ENCODE assay signal across 32 cellular contexts in the genomic region with DNA sequence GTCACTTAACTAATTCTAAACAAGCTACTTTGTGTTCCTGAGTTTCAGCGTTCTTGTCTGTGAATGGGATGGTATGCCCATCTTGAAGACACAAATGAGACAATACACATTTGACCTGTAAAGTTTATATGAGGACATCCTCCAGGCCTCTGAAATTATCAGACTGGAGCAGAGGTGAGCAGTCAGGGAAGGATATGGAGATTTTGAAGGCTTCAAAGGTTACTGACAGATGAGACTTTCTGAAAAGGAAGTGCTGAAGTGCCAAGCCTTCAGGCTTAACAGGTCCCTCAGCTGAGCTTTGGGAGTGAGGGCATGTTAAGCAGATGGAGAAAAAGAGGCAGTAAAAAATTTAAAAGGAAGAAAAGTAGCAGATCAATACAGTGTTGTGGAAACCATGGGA.
"Had no signal": no experiment of that assay in that cellular context is flagged by ENCODE, and none has a peak within 500 bp of the region (broad histone marks: within the 10 kb centered on the region; RNA-seq: fewer than 3 reads in every experiment).

No MANE protein-coding gene starts in this region.

- H3K27ac ChIP-seq: adrenal gland, cardiac muscle cell, coronary artery, dorsolateral prefrontal cortex, foreskin keratinocyte, heart right ventricle, left lung, pancreas, psoas muscle, sigmoid colon, tibial nerve, vagina had no signal

- H3K36me3 ChIP-seq: adrenal gland, cardiac muscle cell, heart right ventricle, pancreas, sigmoid colon, tibial nerve, vagina had no signal

- H3K4me2 ChIP-seq: smooth muscle cell had no signal

- H3K9me3 ChIP-seq: adrenal gland, heart right ventricle, left lung, pancreas, psoas muscle, sigmoid colon, tibial nerve, vagina had no signal

- H3K4me1 ChIP-seq: pancreas, tibial nerve had no signal

- H3K27me3 ChIP-seq: adrenal gland, cardiac muscle cell, dorsolateral prefrontal cortex, foreskin keratinocyte, heart right ventricle, left lung, pancreas, sigmoid colon, tibial nerve, vagina had no signal

- H3K4me3 ChIP-seq: adrenal gland, cardiac muscle cell, coronary artery, dorsolateral prefrontal cortex, heart right ventricle, left lung, lung, pancreas, psoas muscle, sigmoid colon, smooth muscle cell, tibial nerve, vagina had no signal

- ATAC-seq: activated naive CD4-positive, alpha-beta T cell treated with anti-CD3 and anti-CD28 coated beads, Interleukin-2, amount 50 U/mL, for 72 hours; foreskin keratinocyte; heart right ventricle; left lung; pancreas; psoas muscle had no signal

- H3K27ac Mint-ChIP-seq: activated CD4-positive, alpha-beta memory T cell treated with anti-CD3 and anti-CD28 coated beads for 36 hours; activated CD4-positive, alpha-beta T cell treated with anti-CD3 and anti-CD28 coated beads, Interleukin-2, amount 10 ng/mL, durations not matched to agents 24 days and 14 days; activated naive CD4-positive, alpha-beta T cell treated with anti-CD3 and anti-CD28 coated beads, Interleukin-2, amount 50 U/mL, for 72 hours; activated T-cell treated with anti-CD3 and anti-CD28 coated beads, Interleukin-2, amount 50 U/mL, for 24 hours; brain had no signal

- H3K4me1 Mint-ChIP-seq: activated CD4-positive, alpha-beta T cell treated with anti-CD3 and anti-CD28 coated beads, Interleukin-2, amount 10 ng/mL, durations not matched to agents 24 days and 14 days; naive B cell had no signal

- DNase-seq: activated CD4-positive, alpha-beta memory T cell treated with anti-CD3 and anti-CD28 coated beads for 36 hours; activated CD4-positive, alpha-beta T cell treated with anti-CD3 and anti-CD28 coated beads, Interleukin-2, amount 10 ng/mL, durations not matched to agents 24 days and 14 days; activated CD4-positive, CD25-positive, alpha-beta regulatory T cell treated with anti-CD3 and anti-CD28 coated beads, Interleukin-2, amount 50 U/mL, for 72 hours; activated CD8-positive, alpha-beta memory T cell treated with anti-CD3 and anti-CD28 coated beads, Interleukin-2, amount 50 U/mL, for 48 hours; activated naive CD4-positive, alpha-beta T cell; activated T-cell treated with anti-CD3 and anti-CD28 coated beads, Interleukin-2, amount 50 U/mL, for 24 hours; adrenal gland; aorta; cerebellar nuclear complex; dorsolateral prefrontal cortex; effector memory CD4-positive, alpha-beta T cell; erythroblast; foreskin keratinocyte; heart right ventricle; kidney glomerular epithelial cell; left lung; naive B cell; pancreas; psoas muscle; sigmoid colon; stimulated activated CD4-positive, alpha-beta T cell treated with anti-CD3 and anti-CD28 coated beads, Interleukin-15, amount 100 ng/mL, for 24 hours; stimulated activated CD4-positive, alpha-beta T cell treated with anti-CD3 and anti-CD28 coated beads, Interleukin-2, amount 100 ng/mL, for 24 hours; stimulated activated naive CD4-positive, alpha-beta T cell treated with Interleukin-2 at 50 U/mL for 16 hours; T-helper 2 cell had no signal

- H3K9me3 Mint-ChIP-seq: activated CD4-positive, alpha-beta memory T cell treated with anti-CD3 and anti-CD28 coated beads for 36 hours; activated CD4-positive, alpha-beta T cell treated with anti-CD3 and anti-CD28 coated beads, Interleukin-2, amount 10 ng/mL, durations not matched to agents 24 days and 14 days; activated naive CD4-positive, alpha-beta T cell treated with anti-CD3 and anti-CD28 coated beads, Interleukin-2, amount 50 U/mL, for 72 hours; activated T-cell treated with anti-CD3 and anti-CD28 coated beads, Interleukin-2, amount 50 U/mL, for 24 hours; brain; naive B cell had no signal

- H3K27me3 Mint-ChIP-seq: activated CD4-positive, alpha-beta memory T cell treated with anti-CD3 and anti-CD28 coated beads for 36 hours; activated CD4-positive, alpha-beta T cell treated with anti-CD3 and anti-CD28 coated beads, Interleukin-2, amount 10 ng/mL, durations not matched to agents 24 days and 14 days; activated T-cell treated with anti-CD3 and anti-CD28 coated beads, Interleukin-2, amount 50 U/mL, for 24 hours; naive B cell had no signal

- H3K4me3 Mint-ChIP-seq: activated CD4-positive, alpha-beta memory T cell treated with anti-CD3 and anti-CD28 coated beads for 36 hours; activated CD4-positive, alpha-beta T cell treated with anti-CD3 and anti-CD28 coated beads, Interleukin-2, amount 10 ng/mL, durations not matched to agents 24 days and 14 days; activated T-cell treated with anti-CD3 and anti-CD28 coated beads, Interleukin-2, amount 50 U/mL, for 24 hours; brain; naive B cell had no signal

- H3K36me3 Mint-ChIP-seq: activated naive CD4-positive, alpha-beta T cell treated with anti-CD3 and anti-CD28 coated beads, Interleukin-2, amount 50 U/mL, for 72 hours; brain had no signal
